ENCODE assay signal across 13 cellular contexts in genomic region chr1:54046671-54047383, GRCh38. TPM values are rescaled to one million over a fixed set of nuclear protein-coding genes. Genes with fewer than 3 reads are reported as not detected.
DNase-seq lines count a peak whose midpoint lies in the region; ATAC-seq and TF ChIP-seq lines count a peak whose summit lies in the region.
"Had no signal": no experiment of that assay in that cellular context is flagged by ENCODE, and none has a peak within 500 bp of the region (broad histone marks: within the 10 kb centered on the region; RNA-seq: fewer than 3 reads in every experiment).

No MANE protein-coding gene starts in this region.

- no peak overlapping the region for H2BK120ac ChIP-seq in mesenchymal stem cell (ENCODE audit: low read depth, low read length)

- no peak overlapping the region for H2AK5ac ChIP-seq in mesenchymal stem cell (ENCODE audit: low read length, severe bottlenecking)

- DNase-seq in CD8-positive, alpha-beta T cell = no peak
- peak; percentile 55 to 60 for DNase-seq in NCI-H1930 (lab: John Stamatoyannopoulos, UW)
- DNase-seq in activated naive CD8-positive, alpha-beta T cell treated with anti-CD3 and anti-CD28 coated beads, Interleukin-2, amount 50 U/mL, for 24 hours = no peak
- DNase-seq in mesenchymal stem cell = no peak
- no peak for DNase-seq in WTC11 (ENCODE audit: low spot score)
- DNase-seq in germinal center (ENCODE audit: low spot score) = no peak
- no peak for DNase-seq in HPDE6-E6E7 (ENCODE audit: extremely low spot score)
- DNase-seq in GM19238 (ENCODE audit: insufficient read length, low spot score) = no peak
- DNase-seq: activated CD4-positive, alpha-beta memory T cell treated with anti-CD3 and anti-CD28 coated beads for 36 hours; activated naive CD8-positive, alpha-beta T cell treated with anti-CD3 and anti-CD28 coated beads, Interleukin-2, amount 10 ng/mL, durations not matched to agents 7 days and 5 days; glutamatergic neuron; occipital lobe had no signal

- H3K4me1 Mint-ChIP-seq in CD8-positive, alpha-beta T cell (ENCODE audit: low read depth) = peaks cover 48% of the 10 kb centered on the region
- H3K4me1 Mint-ChIP-seq in activated naive CD8-positive, alpha-beta T cell treated with anti-CD3 and anti-CD28 coated beads, Interleukin-2, amount 50 U/mL, for 24 hours = peaks cover 37% of the 10 kb centered on the region
- peaks cover 3% of the 10 kb centered on the region for H3K4me1 Mint-ChIP-seq in WTC11

- H2BK12ac ChIP-seq in mesenchymal stem cell (ENCODE audit: low read length in 2 of 2) = no peak overlapping the region

- no peaks in the 10 kb centered on the region for H3K9me3 ChIP-seq in CD8-positive, alpha-beta T cell (ENCODE audit: low read length)
- no peaks in the 10 kb centered on the region for H3K9me3 ChIP-seq in mesenchymal stem cell (ENCODE audit: control insufficient read depth, low read length)

- intact Hi-C loops in CD8-positive, alpha-beta T cell (cut with DNase I, micrococcal nuclease) = no loop called here

- no peak overlapping the region for H3K27ac ChIP-seq in CD8-positive, alpha-beta T cell (ENCODE audit: low read depth, low read length)
- no peak overlapping the region for H3K27ac ChIP-seq in mesenchymal stem cell (ENCODE audit: low read length, poor library complexity, severe bottlenecking)

- no peak overlapping the region for H3K14ac ChIP-seq in mesenchymal stem cell (ENCODE audit: low read length in 2 of 2)

- no peak overlapping the region for H3K4me3 Mint-ChIP-seq in CD8-positive, alpha-beta T cell
- no peak overlapping the region for H3K4me3 Mint-ChIP-seq in activated naive CD8-positive, alpha-beta T cell treated with anti-CD3 and anti-CD28 coated beads, Interleukin-2, amount 50 U/mL, for 24 hours
- no peak overlapping the region for H3K4me3 Mint-ChIP-seq in WTC11
- H3K4me3 Mint-ChIP-seq: activated CD4-positive, alpha-beta memory T cell treated with anti-CD3 and anti-CD28 coated beads for 36 hours; activated naive CD8-positive, alpha-beta T cell treated with anti-CD3 and anti-CD28 coated beads, Interleukin-2, amount 10 ng/mL, durations not matched to agents 7 days and 5 days; T-helper 1 cell treated with Interleukin-12 subunit alpha and Interleukin-12 subunit beta and Interleukin-4 antibody, amounts not matched to agents 30 μg/mL and 1 μg/mL, for 36 hours had no signal

- no peak overlapping the region for H2BK15ac ChIP-seq in mesenchymal stem cell (ENCODE audit: low read depth, poor library complexity, severe bottlenecking)

- no peak overlapping the region for H2BK5ac ChIP-seq in mesenchymal stem cell (ENCODE audit: low read depth, low read length, poor library complexity, severe bottlenecking)

- no peak overlapping the region for H2AFZ ChIP-seq in mesenchymal stem cell (ENCODE audit: low read depth, low read length)

- H3K4me3 ChIP-seq in CD8-positive, alpha-beta T cell (ENCODE audit: low read depth, low read length) = no peak overlapping the region
- no peak overlapping the region for H3K4me3 ChIP-seq in mesenchymal stem cell (ENCODE audit: insufficient read depth in 1 of 2, low read depth in 1 of 2, low read length in 2 of 2)

- H3K36me3 Mint-ChIP-seq in CD8-positive, alpha-beta T cell = peaks cover 50% of the 10 kb centered on the region
- peaks cover 9% of the 10 kb centered on the region for H3K36me3 Mint-ChIP-seq in activated naive CD8-positive, alpha-beta T cell treated with anti-CD3 and anti-CD28 coated beads, Interleukin-2, amount 50 U/mL, for 24 hours (ENCODE audit: low read depth)
- peaks cover 15% of the 10 kb centered on the region for H3K36me3 Mint-ChIP-seq in WTC11

- TF ChIP-seq CTCF in CD8-positive, alpha-beta T cell (IDR thresholded peaks at IDR 0.05) = no peak
- TF ChIP-seq CTCF in WTC11 (IDR thresholded peaks at IDR 0.05) = no peak

- H3K4me1 ChIP-seq in CD8-positive, alpha-beta T cell (ENCODE audit: insufficient read depth, low read length) = peaks cover 30% of the 10 kb centered on the region
- H3K4me1 ChIP-seq in mesenchymal stem cell (ENCODE audit: control insufficient read depth, insufficient read depth, low read depth, low read length) = peaks cover 5% of the 10 kb centered on the region

- CTCF ChIA-PET in CD8-positive, alpha-beta T cell (lab: Charles Lee) = no interaction called here
- CTCF ChIA-PET in WTC11 (lab: Charles Lee) = interaction anchor here (2.0 kb wide), 1 partner anchor 55 kb away, joined by 9 read pairs; no protein-coding TSS in a partner anchor

- POLR2A ChIA-PET in CD8-positive, alpha-beta T cell (lab: Charles Lee) = no interaction called here
- POLR2A ChIA-PET in WTC11 (lab: Charles Lee) = no interaction called here

- peaks cover 17% of the 10 kb centered on the region for H3K36me3 ChIP-seq in CD8-positive, alpha-beta T cell (ENCODE audit: insufficient read depth, low read length)
- peaks cover 0 to 29% of the 10 kb centered on the region in 2 experiments for H3K36me3 ChIP-seq in mesenchymal stem cell (ENCODE audit: control insufficient read depth in 1 of 2, insufficient read depth in 2 of 2, low read depth in 1 of 2, low read length in 2 of 2)

- no peak overlapping the region for H4K8ac ChIP-seq in mesenchymal stem cell (ENCODE audit: low read length)

- no peaks in the 10 kb centered on the region for H3K9me3 Mint-ChIP-seq in CD8-positive, alpha-beta T cell
- H3K9me3 Mint-ChIP-seq in activated naive CD8-positive, alpha-beta T cell treated with anti-CD3 and anti-CD28 coated beads, Interleukin-2, amount 50 U/mL, for 24 hours = no peaks in the 10 kb centered on the region
- no peaks in the 10 kb centered on the region for H3K9me3 Mint-ChIP-seq in WTC11
- H3K9me3 Mint-ChIP-seq: activated CD4-positive, alpha-beta memory T cell treated with anti-CD3 and anti-CD28 coated beads for 36 hours; activated naive CD8-positive, alpha-beta T cell treated with anti-CD3 and anti-CD28 coated beads, Interleukin-2, amount 10 ng/mL, durations not matched to agents 7 days and 5 days; T-helper 1 cell treated with Interleukin-12 subunit alpha and Interleukin-12 subunit beta and Interleukin-4 antibody, amounts not matched to agents 30 μg/mL and 1 μg/mL, for 36 hours had no signal

- WGBS in mesenchymal stem cell = 94% methylated on average over 4 of the region's 7 CpGs

- H3K27me3 ChIP-seq in CD8-positive, alpha-beta T cell (ENCODE audit: insufficient read depth, low read length) = no peaks in the 10 kb centered on the region
- no peaks in the 10 kb centered on the region for H3K27me3 ChIP-seq in mesenchymal stem cell (ENCODE audit: control insufficient read depth in 1 of 2, insufficient read depth in 1 of 2, low read length in 2 of 2)

- peak overlapping the region; percentile 72 for H3K27ac Mint-ChIP-seq in CD8-positive, alpha-beta T cell
- H3K27ac Mint-ChIP-seq in activated naive CD8-positive, alpha-beta T cell treated with anti-CD3 and anti-CD28 coated beads, Interleukin-2, amount 50 U/mL, for 24 hours = peak overlapping the region; percentile 19
- H3K27ac Mint-ChIP-seq in WTC11 = no peak overlapping the region; the same call in 1 of the 2 replicates
- H3K27ac Mint-ChIP-seq: activated CD4-positive, alpha-beta memory T cell treated with anti-CD3 and anti-CD28 coated beads for 36 hours; activated naive CD8-positive, alpha-beta T cell treated with anti-CD3 and anti-CD28 coated beads, Interleukin-2, amount 10 ng/mL, durations not matched to agents 7 days and 5 days; T-helper 1 cell treated with Interleukin-12 subunit alpha and Interleukin-12 subunit beta and Interleukin-4 antibody, amounts not matched to agents 30 μg/mL and 1 μg/mL, for 36 hours had no signal

- no peak overlapping the region for H4K91ac ChIP-seq in mesenchymal stem cell (ENCODE audit: low read length)

- no peak overlapping the region for H3K23ac ChIP-seq in mesenchymal stem cell (ENCODE audit: low read length in 2 of 2)

- no peak overlapping the region for H3K18ac ChIP-seq in mesenchymal stem cell (ENCODE audit: low read depth in 1 of 2, low read length in 2 of 2)

- no peak for ATAC-seq in CD8-positive, alpha-beta T cell
- ATAC-seq in activated naive CD8-positive, alpha-beta T cell treated with anti-CD3 and anti-CD28 coated beads, Interleukin-2, amount 50 U/mL, for 24 hours = no peak
- no peak for ATAC-seq in WTC11

- H3K27me3 Mint-ChIP-seq in CD8-positive, alpha-beta T cell (ENCODE audit: low read depth) = no peaks in the 10 kb centered on the region
- H3K27me3 Mint-ChIP-seq in activated naive CD8-positive, alpha-beta T cell treated with anti-CD3 and anti-CD28 coated beads, Interleukin-2, amount 50 U/mL, for 24 hours = no peaks in the 10 kb centered on the region
- no peaks in the 10 kb centered on the region for H3K27me3 Mint-ChIP-seq in WTC11 (ENCODE audit: low read depth)
- H3K27me3 Mint-ChIP-seq: activated CD4-positive, alpha-beta memory T cell treated with anti-CD3 and anti-CD28 coated beads for 36 hours; activated naive CD8-positive, alpha-beta T cell treated with anti-CD3 and anti-CD28 coated beads, Interleukin-2, amount 10 ng/mL, durations not matched to agents 7 days and 5 days had no signal

- no peak overlapping the region for H3K4ac ChIP-seq in mesenchymal stem cell (ENCODE audit: low read depth in 1 of 2, low read length in 2 of 2)

- no peak overlapping the region for H3K4me2 ChIP-seq in mesenchymal stem cell (ENCODE audit: low read length, poor library complexity, severe bottlenecking)

- H3K9ac ChIP-seq in mesenchymal stem cell (ENCODE audit: low read length) = peak overlapping the region; percentile 7

- peaks cover 5% of the 10 kb centered on the region for H3K79me1 ChIP-seq in mesenchymal stem cell (replicated peaks; ENCODE audit: low read length, poor library complexity, severe bottlenecking)

TF ChIP-seq in WTC11, 78 proteins besides CTCF, POLR2A, EP300 and RAD21 (continues in another document):
- TF ChIP-seq ERG (CRISPR knock-in tag; IDR thresholded peaks at IDR 0.05) (no peak), ZNF671 (CRISPR knock-in tag; IDR thresholded peaks at IDR 0.05) (no peak)

RNA-seq across cellular contexts. Expression of gene TMEM59, which starts 6.2 kb away (rescaled TPM):
- 100 to 1,000 TPM; 125 to 142 TPM for total RNA-seq in CD8-positive, alpha-beta T cell
- polyA plus RNA-seq in mesenchymal stem cell (2013, experiment 1 of 2) = 282 TPM
- 305 TPM for polyA plus RNA-seq in mesenchymal stem cell (2013, experiment 2 of 2)
- total RNA-seq in WTC11 (2021) = 122 to 133 TPM (median 128 TPM) in 3 replicates

RNA-seq across cellular contexts. Expression of gene TCEANC2, which starts 6.6 kb away (rescaled TPM):
- total RNA-seq in CD8-positive, alpha-beta T cell = 1 to 10 TPM; 1.8 to 2.1 TPM
- 1.7 TPM for polyA plus RNA-seq in mesenchymal stem cell (2013, experiment 1 of 2)
- 1.8 TPM for polyA plus RNA-seq in mesenchymal stem cell (2013, experiment 2 of 2)
- total RNA-seq in WTC11 (2021) = 4.7 to 6.9 TPM (median 6.3 TPM) in 3 replicates

RNA-seq across cellular contexts. Expression of gene LDLRAD1, which starts 28.8 kb away (rescaled TPM):
- not detected for total RNA-seq in CD8-positive, alpha-beta T cell
- not detected for polyA plus RNA-seq in mesenchymal stem cell (2013, experiment 1 of 2)
- polyA plus RNA-seq in mesenchymal stem cell (2013, experiment 2 of 2) = not detected
- total RNA-seq in WTC11 (2021) = 0.09 to 0.16 TPM in 2 of 3 replicates, not detected in the other
- total RNA-seq: activated CD4-positive, alpha-beta memory T cell treated with anti-CD3 and anti-CD28 coated beads for 36 hours; activated naive CD8-positive, alpha-beta T cell treated with anti-CD3 and anti-CD28 coated beads, Interleukin-2, amount 10 ng/mL, durations not matched to agents 7 days and 5 days; occipital lobe had no signal

Comparison
In these comparisons a context has a peak if more than half of its experiments do, and no peak if none do; other contexts are left out.
1. DNase-seq: peak in NCI-H1930 (2 of 2); none in CD8-positive, alpha-beta T cell (0 of 7), activated naive CD8-positive, alpha-beta T cell treated with anti-CD3 and anti-CD28 coated beads, Interleukin-2, amount 50 U/mL, for 24 hours (single experiment), mesenchymal stem cell (single experiment), WTC11 (single experiment), germinal center (single experiment), HPDE6-E6E7 (single experiment) and GM19238 (single experiment).